ENCODE assay signal across 9 cellular contexts in genomic region chr5:170296935-170297588, GRCh38. TPM values are rescaled to one million over a fixed set of nuclear protein-coding genes. Genes with fewer than 3 reads are reported as not detected.
DNase-seq lines count a peak whose midpoint lies in the region; ATAC-seq, FAIRE-seq and TF ChIP-seq lines count a peak whose summit lies in the region.
"Had no signal": no experiment of that assay in that cellular context is flagged by ENCODE, and none has a peak within 500 bp of the region (broad histone marks: within the 10 kb centered on the region; RNA-seq: fewer than 3 reads in every experiment).

No MANE protein-coding gene starts in this region.

- DNase-seq in activated naive CD4-positive, alpha-beta T cell treated with anti-CD3 and anti-CD28 coated beads for 36 hours: no peak
- DNase-seq in activated naive CD4-positive, alpha-beta T cell treated with anti-CD3 and anti-CD28 coated beads, Interleukin-2, amount 50 U/mL, for 16 hours: no peak
- DNase-seq in ascending aorta (ENCODE audit: low spot score in 2 of 2) (peak in 1 of 2 donors; percentile 53), small intestine (no peak), iPS-NIHi11 (ENCODE audit: low spot score) (no peak), T-helper 9 cell (no peak), NCI-H2171 treated with DMSO at 0.1 percent for 48 hours (lab: John Stamatoyannopoulos, UW) (no peak)

- H3K27me3 ChIP-seq in ascending aorta (no peaks in the 10 kb centered on the region), small intestine (ENCODE audit: control insufficient read depth in 2 of 2, insufficient read depth in 2 of 2, low read length in 2 of 2) (no peaks in the 10 kb centered on the region)

- ATAC-seq in HG03039 (IDR thresholded peaks at IDR 0.05; ENCODE audit: unreplicated experiment): peak; percentile 35

- peak overlapping the region; percentile 95 for H3K4me3 Mint-ChIP-seq in activated naive CD4-positive, alpha-beta T cell treated with anti-CD3 and anti-CD28 coated beads for 36 hours

- intact Hi-C loops in activated naive CD4-positive, alpha-beta T cell treated with anti-CD3 and anti-CD28 coated beads for 36 hours (cut with micrococcal nuclease): loop anchor here (1.0 to 10.0 kb wide), 6 partner anchors 8 to 1878 kb away; no protein-coding TSS in a partner anchor
- intact Hi-C loops in ascending aorta (cut with DNase I): no loop called here

- H3K27ac ChIP-seq in ascending aorta (peak overlapping the region in 1 of 2 donors; percentile 65), small intestine (ENCODE audit: low read depth in 1 of 2, low read length in 1 of 2) (peak overlapping the region; percentile 73 to 94)

- H3K36me3 ChIP-seq in ascending aorta (no peaks in the 10 kb centered on the region), small intestine (ENCODE audit: control insufficient read depth in 2 of 2, insufficient read depth in 2 of 2, low read length in 2 of 2) (no peaks in the 10 kb centered on the region)

- TF ChIP-seq CTCF in ascending aorta (IDR thresholded peaks at IDR 0.05): no peak

- H3K4me1 ChIP-seq in ascending aorta: no peaks in the 10 kb centered on the region
- H3K4me1 ChIP-seq in small intestine (ENCODE audit: control insufficient read depth in 2 of 2, insufficient read depth in 1 of 2, low read depth in 1 of 2, low read length in 1 of 2): no peaks in the 10 kb centered on the region

- FAIRE-seq in small intestine (lab: Jason Lieb, UNC): no peak
- FAIRE-seq: TTC549 had no signal

- WGBS in small intestine, 3 donors: 59 to 73% (median 59%) methylated on average over 12 of the region's 12 CpGs

- peaks cover 44% of the 10 kb centered on the region for H3K36me3 Mint-ChIP-seq in activated naive CD4-positive, alpha-beta T cell treated with anti-CD3 and anti-CD28 coated beads for 36 hours (ENCODE audit: low read depth)

- CTCF ChIA-PET in activated naive CD4-positive, alpha-beta T cell treated with anti-CD3 and anti-CD28 coated beads for 36 hours (lab: Charles Lee): interaction anchor here (0.9 to 18.8 kb wide), 13 partner anchors 10 to 71 kb away, joined by 3 to 281 read pairs (median 7); no protein-coding TSS in a partner anchor

- no peaks in the 10 kb centered on the region for H3K9me3 Mint-ChIP-seq in activated naive CD4-positive, alpha-beta T cell treated with anti-CD3 and anti-CD28 coated beads for 36 hours

- H3K27me3 Mint-ChIP-seq in activated naive CD4-positive, alpha-beta T cell treated with anti-CD3 and anti-CD28 coated beads for 36 hours (ENCODE audit: low read depth): no peaks in the 10 kb centered on the region

- peaks cover 67% of the 10 kb centered on the region for H3K4me1 Mint-ChIP-seq in activated naive CD4-positive, alpha-beta T cell treated with anti-CD3 and anti-CD28 coated beads for 36 hours (ENCODE audit: low read depth)

- peak overlapping the region; percentile 98 for H3K27ac Mint-ChIP-seq in activated naive CD4-positive, alpha-beta T cell treated with anti-CD3 and anti-CD28 coated beads for 36 hours

- H3K9me3 ChIP-seq in ascending aorta: no peaks in the 10 kb centered on the region
- H3K9me3 ChIP-seq in small intestine (ENCODE audit: control insufficient read depth, low read depth): no peaks in the 10 kb centered on the region

- peak overlapping the region; percentile 25 to 56 for H3K4me3 ChIP-seq in ascending aorta
- H3K4me3 ChIP-seq in small intestine (ENCODE audit: low read depth in 1 of 2, low read length in 2 of 2): peak overlapping the region; percentile 47 to 57

RNA-seq across cellular contexts. Expression of gene LCP2, which starts 0.5 kb away (rescaled TPM):
- total RNA-seq in activated naive CD4-positive, alpha-beta T cell treated with anti-CD3 and anti-CD28 coated beads for 36 hours: 100 to 1,000 TPM; 115 to 122 TPM
- 9.3 TPM for total RNA-seq in ascending aorta
- 1 to 10 TPM; 2.9 to 9.2 (median 6.4) TPM for polyA plus RNA-seq in small intestine

Comparison
In these comparisons a context has a peak if more than half of its experiments do, and no peak if none do; other contexts are left out.
1. RNA of gene LCP2, which starts 0.5 kb away (total RNA-seq): 115 to 122 TPM in activated naive CD4-positive, alpha-beta T cell treated with anti-CD3 and anti-CD28 coated beads for 36 hours; 9.3 TPM in ascending aorta (single experiment); every median in the first group is over 10 times any median in the second.